19 cellular contexts compared by ENCODE assay signal in genomic region chr13:28607187-28607955, GRCh38.
"Had no signal": no experiment of that assay in that cellular context is flagged by ENCODE, and none has a peak within 500 bp of the region (broad histone marks: within the 10 kb centered on the region; RNA-seq: fewer than 3 reads in every experiment).

No MANE protein-coding gene starts in this region.

- ATAC-seq: activated CD4-positive, alpha-beta T cell treated with anti-CD3 and anti-CD28 coated beads for 36 hours; esophagus mucosa; left colon had no signal

- H3K27ac ChIP-seq: breast epithelium, dorsolateral prefrontal cortex, parathyroid adenoma, thyroid gland, uterus, VCaP had no signal

- H3K36me3 ChIP-seq: breast epithelium, thyroid gland, uterus had no signal

- H3K4me3 ChIP-seq: breast epithelium, dorsolateral prefrontal cortex, lung, thyroid gland, uterus had no signal

- H3K4me1 ChIP-seq: breast epithelium, parathyroid adenoma, thyroid gland, uterus had no signal

- DNase-seq: activated CD4-positive, alpha-beta memory T cell treated with anti-CD3 and anti-CD28 coated beads, Interleukin-2, amount 10 ng/mL, durations not matched to agents 7 days and 5 days; activated CD4-positive, alpha-beta T cell treated with anti-CD3 and anti-CD28 coated beads for 36 hours; activated gamma-delta T cell; activated T-cell treated with anti-CD3 and anti-CD28 coated beads, Interleukin-2, amount 50 U/mL, for 48 hours; dorsolateral prefrontal cortex; glutamatergic neuron; left colon; midbrain; naive B cell; retina; stimulated activated CD4-positive, alpha-beta T cell treated with anti-CD3 and anti-CD28 coated beads, Interleukin-15, amount 100 ng/mL, for 24 hours; stimulated activated CD4-positive, alpha-beta T cell treated with anti-CD3 and anti-CD28 coated beads, Interleukin-4, amount 100 ng/mL, for 24 hours; thyroid gland; uterus had no signal

- H3K27me3 ChIP-seq: breast epithelium, dorsolateral prefrontal cortex, thyroid gland, uterus had no signal

- H3K9me3 ChIP-seq: breast epithelium, thyroid gland, uterus had no signal
